15 cellular contexts compared by ENCODE assay signal in genomic region chr14:92897922-92898599, GRCh38. TPM values are rescaled to one million over a fixed set of nuclear protein-coding genes. Genes with fewer than 3 reads are reported as not detected.
DNase-seq lines count a peak whose midpoint lies in the region; ATAC-seq and TF ChIP-seq lines count a peak whose summit lies in the region.
"Had no signal": no experiment of that assay in that cellular context is flagged by ENCODE, and none has a peak within 500 bp of the region (broad histone marks: within the 10 kb centered on the region; RNA-seq: fewer than 3 reads in every experiment).

No MANE protein-coding gene starts in this region.

- H3K4me1 ChIP-seq in SK-N-SH (ENCODE audit: control insufficient read depth in 1 of 2, insufficient read depth in 2 of 2, low read depth in 1 of 2, low read length in 1 of 2) (peaks cover 0 to 4% of the 10 kb centered on the region in 2 experiments; a peak in 1 of 4 replicates), MM.1S (ENCODE audit: low read length) (no peaks in the 10 kb centered on the region)
- H3K4me1 ChIP-seq: SJCRH30 had no signal

- H3K9me2 ChIP-seq in SK-N-SH = no peaks in the 10 kb centered on the region
- H3K9me2 ChIP-seq in MM.1S (replicated peaks; ENCODE audit: insufficient read depth, low read length) = no peaks in the 10 kb centered on the region

- peaks cover 11% of the 10 kb centered on the region for H3K27me3 Mint-ChIP-seq in activated CD8-positive, alpha-beta T cell treated with anti-CD3 and anti-CD28 coated beads, Interleukin-2, amount 10 ng/mL, durations not matched to agents 7 days and 5 days (ENCODE audit: low read depth)

- TF ChIP-seq RAD21 in SK-N-SH (IDR thresholded peaks at IDR 0.05; ENCODE audit: low read length) = no peak

- CTCF ChIA-PET in SK-N-SH (lab: Yijun Ruan, JAX) = interaction anchor here (2.0 kb wide), 1 partner anchor 34 kb away, joined by 4 read pairs; no protein-coding TSS in a partner anchor
- CTCF ChIA-PET in activated CD8-positive, alpha-beta T cell treated with anti-CD3 and anti-CD28 coated beads, Interleukin-2, amount 10 ng/mL, durations not matched to agents 7 days and 5 days (lab: Charles Lee) = no interaction called here

- WGBS in SK-N-SH (ENCODE audit: low lambda C conversion rate) = 52% methylated on average over 5 of the region's 5 CpGs

- H3K36me3 ChIP-seq in SK-N-SH (replicated peaks in 1 of 2; ENCODE audit: control insufficient read depth in 1 of 2, insufficient read depth in 2 of 2, low read length in 1 of 2) = no peaks in the 10 kb centered on the region
- H3K36me3 ChIP-seq in MM.1S (replicated peaks; ENCODE audit: insufficient read depth, low read length) = no peaks in the 10 kb centered on the region
- H3K36me3 ChIP-seq: SJCRH30 had no signal

- no peak for TF ChIP-seq EP300 in SK-N-SH (IDR thresholded peaks at IDR 0.05; ENCODE audit: borderline replicate concordance in 1 of 2, low read depth in 1 of 2, low read length in 1 of 2)

- H3K4me3 ChIP-seq in SK-N-SH (ENCODE audit: low read depth in 2 of 2, low read length in 1 of 2) (no peak overlapping the region), MM.1S (ENCODE audit: low read length) (no peak overlapping the region)
- H3K4me3 ChIP-seq: dorsolateral prefrontal cortex, lung, SJCRH30 had no signal

- H3K4me2 ChIP-seq in SK-N-SH (no peak overlapping the region), MM.1S (ENCODE audit: low read depth, low read length) (no peak overlapping the region)

- POLR2A ChIA-PET in SK-N-SH (lab: Yijun Ruan, JAX) = interaction anchor here (1.1 to 3.7 kb wide), 3 partner anchors 13 to 25 kb away, joined by 3 to 14 read pairs (median 4); partner anchors contain the start of gene CHGA
- POLR2A ChIA-PET in activated CD8-positive, alpha-beta T cell treated with anti-CD3 and anti-CD28 coated beads, Interleukin-2, amount 10 ng/mL, durations not matched to agents 7 days and 5 days (lab: Charles Lee) = no interaction called here

- H3K27ac Mint-ChIP-seq in activated CD8-positive, alpha-beta T cell treated with anti-CD3 and anti-CD28 coated beads, Interleukin-2, amount 10 ng/mL, durations not matched to agents 7 days and 5 days = peak overlapping the region; percentile 89

- H2AFZ ChIP-seq in SK-N-SH (ENCODE audit: low read depth) = no peak overlapping the region
- H2AFZ ChIP-seq in MM.1S (ENCODE audit: low read length) = no peak overlapping the region

- H3F3A ChIP-seq in SK-N-SH (replicated peaks; ENCODE audit: insufficient read depth) = no peaks in the 10 kb centered on the region
- no peaks in the 10 kb centered on the region for H3F3A ChIP-seq in MM.1S (ENCODE audit: insufficient read depth, low read length)

- H3K9me3 ChIP-seq in SK-N-SH (no peaks in the 10 kb centered on the region), MM.1S (replicated peaks; ENCODE audit: insufficient read depth, low read length) (no peaks in the 10 kb centered on the region)
- H3K9me3 ChIP-seq: SJCRH30 had no signal

- H3K79me2 ChIP-seq in SK-N-SH (ENCODE audit: insufficient read depth) (no peaks in the 10 kb centered on the region), MM.1S (ENCODE audit: low read length) (no peaks in the 10 kb centered on the region)

- DNase-seq in SK-N-SH = no peak
- DNase-seq in activated CD8-positive, alpha-beta T cell treated with anti-CD3 and anti-CD28 coated beads, Interleukin-2, amount 10 ng/mL, durations not matched to agents 7 days and 5 days = peak; percentile 43
- DNase-seq in stimulated activated CD8-positive, alpha-beta memory T cell treated with anti-CD3 and anti-CD28 coated beads, Interleukin-4, amount 100 ng/mL, for 24 hours (ENCODE audit: low read depth) = peak; percentile 13
- DNase-seq in retina = no peak
- no peak for DNase-seq in MM.1S
- no peak for DNase-seq in NK-92 treated with Interleukin-12 subunit alpha and Interleukin-12 subunit beta, amount 100 ng/mL, for 24 hours (lab: John Stamatoyannopoulos, UW)
- DNase-seq: 8988T, DMS53, KBM-7, NCI-H446, SJCRH30 had no signal

- no peaks in the 10 kb centered on the region for H3K36me3 Mint-ChIP-seq in activated CD8-positive, alpha-beta T cell treated with anti-CD3 and anti-CD28 coated beads, Interleukin-2, amount 10 ng/mL, durations not matched to agents 7 days and 5 days (ENCODE audit: low read depth)

- no peaks in the 10 kb centered on the region for H3K27me3 ChIP-seq in SK-N-SH (ENCODE audit: insufficient read depth)
- no peaks in the 10 kb centered on the region for H3K27me3 ChIP-seq in MM.1S (replicated peaks; ENCODE audit: insufficient read depth, low read length)

- no peak for TF ChIP-seq CTCF in SK-N-SH (IDR thresholded peaks at IDR 0.05)
- TF ChIP-seq CTCF in MM.1S (IDR thresholded peaks at IDR 0.05; ENCODE audit: low read length) = no peak

- H3K27ac ChIP-seq in SK-N-SH (ENCODE audit: low read depth in 2 of 2, low read length in 1 of 2) (no peak overlapping the region), MM.1S (ENCODE audit: low read length) (no peak overlapping the region)
- H3K27ac ChIP-seq: dorsolateral prefrontal cortex, SJCRH30 had no signal

- peak overlapping the region; percentile 58 for H3K4me3 Mint-ChIP-seq in activated CD8-positive, alpha-beta T cell treated with anti-CD3 and anti-CD28 coated beads, Interleukin-2, amount 10 ng/mL, durations not matched to agents 7 days and 5 days

- H3K4me1 Mint-ChIP-seq in activated CD8-positive, alpha-beta T cell treated with anti-CD3 and anti-CD28 coated beads, Interleukin-2, amount 10 ng/mL, durations not matched to agents 7 days and 5 days (ENCODE audit: low read depth) = peaks cover 25% of the 10 kb centered on the region

- H4K20me1 ChIP-seq in SK-N-SH (ENCODE audit: insufficient read depth) = no peaks in the 10 kb centered on the region
- H4K20me1 ChIP-seq in MM.1S (ENCODE audit: insufficient read depth, low read length) = no peaks in the 10 kb centered on the region

- H3K9ac ChIP-seq in SK-N-SH (no peak overlapping the region), MM.1S (ENCODE audit: low read length) (no peak overlapping the region)

- ATAC-seq in SK-N-SH treated with all-trans-retinoic acid at 6 μM for 48 hours (no peak), esophagus mucosa (peak; percentile 58)
- peak; percentile 82 for ATAC-seq in activated CD8-positive, alpha-beta T cell treated with anti-CD3 and anti-CD28 coated beads, Interleukin-2, amount 10 ng/mL, durations not matched to agents 7 days and 5 days

- H3K9me3 Mint-ChIP-seq in activated CD8-positive, alpha-beta T cell treated with anti-CD3 and anti-CD28 coated beads, Interleukin-2, amount 10 ng/mL, durations not matched to agents 7 days and 5 days (ENCODE audit: insufficient read depth) = peaks cover 6% of the 10 kb centered on the region

TF ChIP-seq in SK-N-SH treated with all-trans-retinoic acid at 6 μM for 48 hours, 23 proteins besides CTCF, POLR2A, EP300 and RAD21:
- TF ChIP-seq ZNF70 (CRISPR knock-in tag; IDR thresholded peaks at IDR 0.05) (peak; percentile 72; the same call in 1 of the 2 replicates), ESRRG (CRISPR knock-in tag; IDR thresholded peaks at IDR 0.05) (no peak), ISL1 (CRISPR knock-in tag; IDR thresholded peaks at IDR 0.05) (no peak)
TF ChIP-seq in SK-N-SH treated with all-trans-retinoic acid at 6 μM for 48 hours: peak in this region for 1.

TF ChIP-seq in SK-N-SH, 30 proteins besides CTCF, POLR2A, EP300 and RAD21:
- TF ChIP-seq MEF2A (IDR thresholded peaks at IDR 0.05; ENCODE audit: borderline replicate concordance, low read depth) (no peak), TEAD4 (IDR thresholded peaks at IDR 0.05; ENCODE audit: borderline replicate concordance, insufficient read depth) (no peak), GATA2 (CRISPR knock-in tag; IDR thresholded peaks at IDR 0.05) (no peak), MXI1 (IDR thresholded peaks at IDR 0.05; ENCODE audit: low read depth, low read length) (no peak), TAF1 (IDR thresholded peaks at IDR 0.05; ENCODE audit: borderline replicate concordance, low read depth, low read length) (no peak)
- TF ChIP-seq, protein P1, sequence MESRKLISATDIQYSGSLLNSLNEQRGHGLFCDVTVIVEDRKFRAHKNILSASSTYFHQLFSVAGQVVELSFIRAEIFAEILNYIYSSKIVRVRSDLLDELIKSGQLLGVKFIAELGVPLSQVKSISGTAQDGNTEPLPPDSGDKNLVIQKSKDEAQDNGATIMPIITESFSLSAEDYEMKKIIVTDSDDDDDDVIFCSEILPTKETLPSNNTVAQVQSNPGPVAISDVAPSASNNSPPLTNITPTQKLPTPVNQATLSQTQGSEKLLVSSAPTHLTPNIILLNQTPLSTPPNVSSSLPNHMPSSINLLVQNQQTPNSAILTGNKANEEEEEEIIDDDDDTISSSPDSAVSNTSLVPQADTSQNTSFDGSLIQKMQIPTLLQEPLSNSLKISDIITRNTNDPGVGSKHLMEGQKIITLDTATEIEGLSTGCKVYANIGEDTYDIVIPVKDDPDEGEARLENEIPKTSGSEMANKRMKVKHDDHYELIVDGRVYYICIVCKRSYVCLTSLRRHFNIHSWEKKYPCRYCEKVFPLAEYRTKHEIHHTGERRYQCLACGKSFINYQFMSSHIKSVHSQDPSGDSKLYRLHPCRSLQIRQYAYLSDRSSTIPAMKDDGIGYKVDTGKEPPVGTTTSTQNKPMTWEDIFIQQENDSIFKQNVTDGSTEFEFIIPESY (IDR thresholded peaks at IDR 0.05; ENCODE audit: borderline replicate concordance, low read depth) = no peak

RNA-seq across cellular contexts. Expression of gene CHGA, which starts 24.9 kb away (rescaled TPM):
- 5.6 and 11.7 TPM in 2 replicates for polyA plus RNA-seq in SK-N-SH (2012; rRNA removed)
- 9.8 and 22.7 TPM in 2 replicates for polyA plus RNA-seq in SK-N-SH (2012; cell fraction: cytosol; rRNA removed)
- polyA plus RNA-seq in SK-N-SH (2012; cell fraction: nucleus; rRNA removed) = 6.0 and 15.7 TPM in 2 replicates
- not detected for total RNA-seq in activated CD8-positive, alpha-beta T cell treated with anti-CD3 and anti-CD28 coated beads, Interleukin-2, amount 10 ng/mL, durations not matched to agents 7 days and 5 days
- total RNA-seq in esophagus mucosa = 0.08 TPM
- total RNA-seq: SJCRH30 had no signal

Comparison
In these comparisons a context has a peak if more than half of its experiments do, and no peak if none do; other contexts are left out.
1. DNase-seq: peak in activated CD8-positive, alpha-beta T cell treated with anti-CD3 and anti-CD28 coated beads, Interleukin-2, amount 10 ng/mL, durations not matched to agents 7 days and 5 days (single experiment) and stimulated activated CD8-positive, alpha-beta memory T cell treated with anti-CD3 and anti-CD28 coated beads, Interleukin-4, amount 100 ng/mL, for 24 hours (single experiment); none in SK-N-SH (single experiment), retina (single experiment), MM.1S (single experiment) and NK-92 treated with Interleukin-12 subunit alpha and Interleukin-12 subunit beta, amount 100 ng/mL, for 24 hours (single experiment).